8 cellular contexts compared by ENCODE assay signal in genomic region chr15:70323111-70323851, GRCh38.
DNase-seq lines count a peak whose midpoint lies in the region; ATAC-seq and TF ChIP-seq lines count a peak whose summit lies in the region.

No MANE protein-coding gene starts in this region.

- no TSS peak for BruUV-seq in A673 (replicated peaks; lab: Mats Ljungman, UMichigan)

- H3K27me3 ChIP-seq in A673 (replicated peaks; ENCODE audit: insufficient read depth, low read depth, low read length, poor library complexity): no peaks in the 10 kb centered on the region
- H3K27me3 ChIP-seq in colonic mucosa: no peaks in the 10 kb centered on the region

- H3K27ac Mint-ChIP-seq in naive B cell: peak overlapping the region in 4 of 6 donors; percentile 13 to 100 (median 74)

- H3K27me3 Mint-ChIP-seq in naive B cell: no peaks in the 10 kb centered on the region

- no peak overlapping the region for H3K4me3 ChIP-seq in A673 (ENCODE audit: low read depth, low read length, poor library complexity, severe bottlenecking)
- H3K4me3 ChIP-seq in colonic mucosa: no peak overlapping the region

- H3K9me3 ChIP-seq in A673 (ENCODE audit: low read depth, low read length, poor library complexity, severe bottlenecking): no peaks in the 10 kb centered on the region
- no peaks in the 10 kb centered on the region for H3K9me3 ChIP-seq in colonic mucosa

- no peak overlapping the region for H3K9ac ChIP-seq in colonic mucosa (ENCODE audit: low read depth in 2 of 2, low read length in 2 of 2)

- peaks cover 64 to 91% (median 73%) of the 10 kb centered on the region in 3 donors for H3K4me1 Mint-ChIP-seq in naive B cell

- H3K4me3 Mint-ChIP-seq in naive B cell: peak overlapping the region in 4 of 8 donors; percentile 26 to 80 (median 39)

- POLR2A ChIA-PET in A673 (lab: Charles Lee; ENCODE audit: low non-redundant PET): interaction anchor here (0.6 to 1.0 kb wide), 4 partner anchors 8 to 67 kb away, joined by 3 to 6 read pairs (median 4); no protein-coding TSS in a partner anchor
- POLR2A ChIA-PET in GM10248 (lab: Yijun Ruan, JAX): interaction anchor here (0.7 kb wide), 1 partner anchor 299 kb away, joined by 3 read pairs; no protein-coding TSS in a partner anchor

- ATAC-seq in naive B cell (ENCODE audit: low read depth in 2 of 2) (no peak), HG03097 (IDR thresholded peaks at IDR 0.05; ENCODE audit: low FRiP score, unreplicated experiment) (no peak)

- H3K9me3 Mint-ChIP-seq in naive B cell: peaks cover 0 to 1% (median 0%) of the 10 kb centered on the region in 7 donors

- intact Hi-C loops in A673 (cut with micrococcal nuclease; ENCODE audit: unreplicated experiment) (no loop called here), colonic mucosa (cut with DNase I) (no loop called here)

- DNase-seq in A673 (ENCODE audit: low spot score) (peak; percentile 88), M059J (ENCODE audit: low read depth) (peak; percentile 43), colonic mucosa (no peak), naive B cell (no peak), GM10248 (ENCODE audit: extremely low spot score) (no peak), cortex of kidney (lab: John Stamatoyannopoulos, UW) (no peak), NCI-H446 treated with DMSO at 0.1 percent for 48 hours (lab: John Stamatoyannopoulos, UW) (no peak)

- peaks cover 25% of the 10 kb centered on the region for H3K4me1 ChIP-seq in A673 (ENCODE audit: insufficient read depth, low read length, poor library complexity, severe bottlenecking)
- no peaks in the 10 kb centered on the region for H3K4me1 ChIP-seq in colonic mucosa

- H3K36me3 ChIP-seq in A673 (ENCODE audit: insufficient read depth, low read length, poor library complexity, severe bottlenecking) (no peaks in the 10 kb centered on the region), colonic mucosa (no peaks in the 10 kb centered on the region)

- H3K27ac ChIP-seq in A673 (ENCODE audit: low read depth, low read length, poor library complexity, severe bottlenecking) (no peak overlapping the region), colonic mucosa (peak overlapping the region; percentile 11)

- TF ChIP-seq CTCF in A673 (conservative IDR thresholded peaks at IDR 0.05; ENCODE audit: low read depth, low read length) (no peak), colonic mucosa (IDR thresholded peaks at IDR 0.05) (no peak), GM10248 (IDR thresholded peaks at IDR 0.05; ENCODE audit: control extremely low read depth, extremely low read depth, low read depth, missing control alignments) (no peak)

- CTCF ChIA-PET in A673 (lab: Charles Lee): interaction anchor here (0.6 kb wide), 1 partner anchor 137 kb away, joined by 3 read pairs; no protein-coding TSS in a partner anchor
- CTCF ChIA-PET in GM10248 (lab: Yijun Ruan, JAX): interaction anchor here (1.0 kb wide), 1 partner anchor 23 kb away, joined by 4 read pairs; no protein-coding TSS in a partner anchor

- no peaks in the 10 kb centered on the region for H3K36me3 Mint-ChIP-seq in naive B cell

Comparison
In these comparisons a context has a peak if more than half of its experiments do, and no peak if none do; other contexts are left out.
1. DNase-seq: peak in A673 (single experiment) and M059J (single experiment); none in colonic mucosa (single experiment), naive B cell (single experiment), GM10248 (single experiment), cortex of kidney (single experiment) and NCI-H446 treated with DMSO at 0.1 percent for 48 hours (single experiment).